8 cellular contexts compared by ENCODE assay signal in the genomic region with DNA sequence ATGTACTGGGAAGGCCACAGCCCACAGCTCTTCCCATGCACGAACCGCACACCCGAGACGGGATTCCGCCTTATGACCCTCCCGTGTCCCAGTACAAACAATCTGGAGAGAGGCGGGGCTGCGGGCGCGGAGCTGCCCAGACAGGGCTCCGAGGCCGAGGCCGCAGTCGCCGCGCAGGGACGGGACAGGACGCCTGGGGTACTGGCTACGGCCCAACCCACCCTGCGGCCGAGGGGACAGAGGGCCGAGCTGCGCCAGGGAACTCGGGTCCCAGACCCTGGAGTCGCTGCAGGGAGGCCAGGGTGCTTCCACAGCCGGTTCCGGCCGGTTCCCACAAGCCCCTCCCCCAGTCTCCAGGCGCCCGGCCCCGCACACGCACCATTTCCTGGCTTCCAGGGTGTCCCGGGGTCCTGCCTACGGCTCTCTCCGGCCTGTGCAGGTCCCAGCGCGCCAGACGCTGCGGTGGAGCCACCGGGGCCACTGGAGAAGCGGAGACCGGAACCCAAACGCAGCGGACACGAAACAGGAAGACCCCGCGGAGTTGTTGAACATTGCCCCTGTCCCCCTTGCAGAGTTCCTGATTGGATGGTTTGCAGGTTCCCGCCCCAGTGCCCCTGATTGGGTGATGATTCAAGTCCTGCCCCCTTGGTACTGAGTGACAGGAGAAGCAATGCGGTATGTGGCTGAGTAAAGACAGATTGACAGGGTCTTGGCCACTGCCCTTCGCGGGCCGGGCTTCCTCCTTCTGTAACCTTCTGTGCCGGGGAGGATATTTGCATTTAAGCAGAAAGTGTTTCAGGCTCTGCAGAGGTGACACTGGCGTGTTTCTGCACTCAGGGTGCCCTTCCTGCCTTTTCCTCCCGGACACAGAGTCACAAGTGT. TPM values are rescaled to one million over a fixed set of nuclear protein-coding genes. Genes with fewer than 3 reads are reported as not detected.
DNase-seq lines count a peak whose midpoint lies in the region; TF ChIP-seq lines count a peak whose summit lies in the region.

Gene ZNF564, minus strand, starts transcription at position 532 of the 882 bp plus-strand sequence. Its CDS starts 150 bp downstream, at position 382.

- H2BK5ac ChIP-seq in H9 (ENCODE audit: insufficient read length, low read length), result no peak within 1 kb of the TSS

- H4K5ac ChIP-seq in H9 (ENCODE audit: insufficient read length, low read depth, low read length), result no peak within 1 kb of the TSS

- H3K4me3 Mint-ChIP-seq in H9 (peak within 1 kb of the TSS; percentile 91 to 96), neural crest cell (peak within 1 kb of the TSS; percentile 90)

- H4K8ac ChIP-seq in H9 (replicated peaks; ENCODE audit: insufficient read length, low read depth, low read length), result no peak within 1 kb of the TSS

- WGBS in H9 (ENCODE audit: extremely low coverage, insufficient read length, low lambda C conversion rate), result no CpG with 5 or more reads among the region's 55 CpGs

- no peak within 1 kb of the TSS for H3T11ph ChIP-seq in H9 (ENCODE audit: low read length)

- no peak within 1 kb of the TSS for H2BK12ac ChIP-seq in H9 (ENCODE audit: insufficient read length, low read depth, low read length)

- no peaks in the 10 kb centered on the region; the same call in 1 of the 2 replicates for H3K4me1 ChIP-seq in H9 (ENCODE audit: insufficient read depth, low read length)
- H3K4me1 ChIP-seq in stomach smooth muscle (ENCODE audit: control insufficient read depth, insufficient read depth, low read length), result peaks cover 23% of the 10 kb centered on the region

- TF ChIP-seq CTCF in H9 (conservative IDR thresholded peaks at IDR 0.05) (no peak), foreskin fibroblast (IDR thresholded peaks at IDR 0.05; ENCODE audit: low read depth, low read length) (no peak), neural crest cell (conservative IDR thresholded peaks at IDR 0.05) (peak; percentile 17)

- peak within 1 kb of the TSS; percentile 87 for H3K14ac ChIP-seq in H9 (ENCODE audit: insufficient read depth, low read length)

- H3K4ac ChIP-seq in H9 (ENCODE audit: low read depth, low read length), result no peak within 1 kb of the TSS

- no peaks in the 10 kb centered on the region for H4K20me1 ChIP-seq in H9 (ENCODE audit: control insufficient read depth, insufficient read depth, insufficient read length)

- H3K36me3 ChIP-seq in MG63, result peaks cover 38% of the 10 kb centered on the region
- no peaks in the 10 kb centered on the region for H3K36me3 ChIP-seq in stomach smooth muscle (ENCODE audit: control insufficient read depth in 2 of 2, insufficient read depth in 2 of 2, low read length in 2 of 2)

- H3K9ac ChIP-seq in H9 (ENCODE audit: extremely low read depth, insufficient read length, low read length) (peak within 1 kb of the TSS; percentile 92), stomach smooth muscle (ENCODE audit: low read length in 2 of 2) (peak within 1 kb of the TSS; percentile 93 to 94)

- peaks cover 5% of the 10 kb centered on the region for H3K23me2 ChIP-seq in H9 (ENCODE audit: insufficient read length, low read depth, low read length, poor library complexity, severe bottlenecking)

- DNase-seq in ELR (ENCODE audit: low read depth) (peak; percentile 99), H9 (peak; percentile 99), MG63 (peak; percentile 99), SHP77 treated with DMSO at 0.1 percent for 48 hours (lab: John Stamatoyannopoulos, UW) (peak; percentile 99), activated gamma-delta T cell (lab: John Stamatoyannopoulos, UW) (peak; percentile 70), foreskin fibroblast (peak; percentile 95 to 98), neural crest cell (ENCODE audit: low read depth, low spot score) (peak; percentile 85)

- H3K27me3 ChIP-seq in H9 (ENCODE audit: insufficient read depth, low read length) (no peaks in the 10 kb centered on the region), MG63 (no peaks in the 10 kb centered on the region), stomach smooth muscle (ENCODE audit: control insufficient read depth in 1 of 2, insufficient read depth in 2 of 2, low read length in 2 of 2) (no peaks in the 10 kb centered on the region)

- H2BK15ac ChIP-seq in H9 (ENCODE audit: low read depth, low read length), result no peak within 1 kb of the TSS

- H3K27ac Mint-ChIP-seq in H9, result peak within 1 kb of the TSS; percentile 93 to 99 (median 96)
- peak within 1 kb of the TSS; percentile 87 for H3K27ac Mint-ChIP-seq in neural crest cell (ENCODE audit: unreplicated experiment)

- peaks cover 6% of the 10 kb centered on the region for H3K79me1 ChIP-seq in H9 (ENCODE audit: insufficient read depth, low read depth, low read length, poor library complexity, severe bottlenecking)

- H2AFZ ChIP-seq in H9 (ENCODE audit: low read length), result no peak within 1 kb of the TSS

- H2BK20ac ChIP-seq in H9 (ENCODE audit: low read depth, low read length, poor library complexity, severe bottlenecking), result no peak within 1 kb of the TSS

- peaks cover 10 to 31% (median 27%) of the 10 kb centered on the region in 3 experiments for H3K36me3 Mint-ChIP-seq in H9 (ENCODE audit: insufficient read depth in 1 of 3, low read depth in 3 of 3)
- peaks cover 16% of the 10 kb centered on the region for H3K36me3 Mint-ChIP-seq in neural crest cell (ENCODE audit: low read depth)

- H3K27ac ChIP-seq in H9 (ENCODE audit: insufficient read length, low read depth, low read length) (peak within 1 kb of the TSS; percentile 4), stomach smooth muscle (ENCODE audit: low read length) (peak within 1 kb of the TSS; percentile 93)

- peak within 1 kb of the TSS; percentile 82 for H3K4me3 ChIP-seq in MG63
- peak within 1 kb of the TSS; percentile 51 to 94 for H3K4me3 ChIP-seq in foreskin fibroblast (ENCODE audit: low read depth in 1 of 2, low read length in 2 of 2)
- H3K4me3 ChIP-seq in stomach smooth muscle (ENCODE audit: low read length in 2 of 2), result peak within 1 kb of the TSS; percentile 94 to 96

- H3K4me1 Mint-ChIP-seq in H9 (peaks cover 15 to 18% of the 10 kb centered on the region in 2 experiments), neural crest cell (peaks cover 26% of the 10 kb centered on the region)

- H4K91ac ChIP-seq in H9 (ENCODE audit: insufficient read length, low read depth, low read length), result no peak within 1 kb of the TSS

- H3K56ac ChIP-seq in H9 (ENCODE audit: insufficient read length, low read depth, low read length), result no peak within 1 kb of the TSS

- H3K27me3 Mint-ChIP-seq in H9 (ENCODE audit: low read depth), result peaks cover 1% of the 10 kb centered on the region; the same call in 1 of the 2 replicates
- H3K27me3 Mint-ChIP-seq in neural crest cell (ENCODE audit: low read depth), result no peaks in the 10 kb centered on the region

- peaks cover 4% of the 10 kb centered on the region; the same call in 1 of the 2 replicates for H3K79me2 ChIP-seq in H9 (ENCODE audit: insufficient read depth, low read length)

- no peak within 1 kb of the TSS for H2BK120ac ChIP-seq in H9 (ENCODE audit: low read depth, low read length, poor library complexity, severe bottlenecking)

- H3K9me3 ChIP-seq in H9 (ENCODE audit: control insufficient read depth, low read depth, low read length) (no peaks in the 10 kb centered on the region), MG63 (peaks cover 23% of the 10 kb centered on the region), stomach smooth muscle (ENCODE audit: control insufficient read depth in 2 of 2, low read length in 2 of 2) (no peaks in the 10 kb centered on the region)

- peak within 1 kb of the TSS; percentile 71 for H3K4me2 ChIP-seq in H9 (ENCODE audit: insufficient read depth, insufficient read length, low read length)

- H3K23ac ChIP-seq in H9 (ENCODE audit: insufficient read length, low read depth, low read length), result no peak within 1 kb of the TSS

- H3K18ac ChIP-seq in H9 (ENCODE audit: insufficient read length, low read depth, low read length), result peak within 1 kb of the TSS; percentile 74

- H3K9me3 Mint-ChIP-seq in H9 (peaks cover 2 to 12% of the 10 kb centered on the region in 2 experiments; a peak in 4 of 5 replicates), neural crest cell (peaks cover 4% of the 10 kb centered on the region)

- H2AK5ac ChIP-seq in H9 (ENCODE audit: insufficient read length, low read length), result no peak within 1 kb of the TSS

RNA-seq across cellular contexts. Expression of gene ZNF564, which starts in this region (rescaled TPM):
- total RNA-seq in H9 (2021), result 9.4 and 11.3 TPM in 2 replicates
- 2.0 and 6.4 TPM in 2 replicates for total RNA-seq in MG63 (2014; rRNA removed; shearing (Covaris generic); ENCODE audit: low replicate concordance)
- total RNA-seq in neural crest cell, result 9.9 and 10.7 TPM in 2 replicates

Comparison
In these comparisons a context has a peak if more than half of its experiments do, and no peak if none do; other contexts are left out.
1. Peak in every context shown above with its lines: DNase-seq, H3K4me3 ChIP-seq and H3K27ac ChIP-seq.